In genomic region chr19:14015454-14016035, GRCh38 we compare ENCODE assay signal across 10 cellular contexts. TPM values are rescaled to one million over a fixed set of nuclear protein-coding genes. Genes with fewer than 3 reads are reported as not detected.
A peak's percentile ranks its signal among the peaks of the same experiment; 100 is the strongest.
DNase-seq lines count a peak whose midpoint lies in the region; ATAC-seq and TF ChIP-seq lines count a peak whose summit lies in the region.
"Had no signal": no experiment of that assay in that cellular context is flagged by ENCODE, and none has a peak within 500 bp of the region (broad histone marks: within the 10 kb centered on the region; RNA-seq: fewer than 3 reads in every experiment).

No MANE protein-coding gene starts in this region.

- no peaks in the 10 kb centered on the region for H3K27me3 ChIP-seq in suprapubic skin
- H3K27me3 ChIP-seq in effector memory CD4-positive, alpha-beta T cell (replicated peaks; ENCODE audit: control insufficient read depth, insufficient read depth, low read length, poor library complexity, severe bottlenecking) = no peaks in the 10 kb centered on the region

- H3K9me3 ChIP-seq in suprapubic skin = no peaks in the 10 kb centered on the region
- no peaks in the 10 kb centered on the region for H3K9me3 ChIP-seq in effector memory CD4-positive, alpha-beta T cell (ENCODE audit: control insufficient read depth, low read length)

- TF ChIP-seq POLR2A in GM15510 (IDR thresholded peaks at IDR 0.05; ENCODE audit: borderline replicate concordance, extremely low read depth, insufficient read length) (peak; percentile 29), suprapubic skin (IDR thresholded peaks at IDR 0.05) (no peak)

- no peaks in the 10 kb centered on the region for H3K4me1 ChIP-seq in suprapubic skin
- no peaks in the 10 kb centered on the region for H3K4me1 ChIP-seq in effector memory CD4-positive, alpha-beta T cell (ENCODE audit: control insufficient read depth, insufficient read depth, low read length, poor library complexity, severe bottlenecking)

- no peak overlapping the region for H3K27ac ChIP-seq in suprapubic skin
- no peak overlapping the region for H3K27ac ChIP-seq in effector memory CD4-positive, alpha-beta T cell (ENCODE audit: insufficient read depth, low read length, poor library complexity, severe bottlenecking)

- no peak for TF ChIP-seq EP300 in suprapubic skin (IDR thresholded peaks at IDR 0.05)

- H3K36me3 ChIP-seq in suprapubic skin = no peaks in the 10 kb centered on the region
- H3K36me3 ChIP-seq in effector memory CD4-positive, alpha-beta T cell (ENCODE audit: control insufficient read depth, insufficient read depth, low read length) = no peaks in the 10 kb centered on the region

- H3K4me3 ChIP-seq in suprapubic skin = no peak overlapping the region
- H3K4me3 ChIP-seq in effector memory CD4-positive, alpha-beta T cell (ENCODE audit: insufficient read depth, low read depth, low read length, poor library complexity, severe bottlenecking) = no peak overlapping the region

- no peak for TF ChIP-seq CTCF in suprapubic skin (IDR thresholded peaks at IDR 0.05)

- no peak for DNase-seq in DMS153 treated with DMSO at 0.1 percent for 48 hours (lab: John Stamatoyannopoulos, UW; ENCODE audit: unreplicated experiment)
- no peak for DNase-seq in DMS79 treated with DMSO at 0.1 percent for 48 hours (lab: John Stamatoyannopoulos, UW)
- DNase-seq in suprapubic skin (ENCODE audit: low spot score in 2 of 2) = no peak
- DNase-seq in effector memory CD4-positive, alpha-beta T cell = no peak

- 73% methylated on average over 9 of the region's 9 CpGs for WGBS in suprapubic skin

- peak; percentile 83 for ATAC-seq in GM21381 (IDR thresholded peaks at IDR 0.05; ENCODE audit: unreplicated experiment)
- peak; percentile 85 for ATAC-seq in HG03280 (IDR thresholded peaks at IDR 0.05; ENCODE audit: unreplicated experiment)
- ATAC-seq in esophagus mucosa = peak; percentile 42

RNA-seq across cellular contexts. Expression of gene RFX1, which starts 9.4 kb away (rescaled TPM):
- total RNA-seq in esophagus mucosa = 8.3 TPM
- total RNA-seq in suprapubic skin = 10 to 100 TPM in 2 of 4 donors, 1 to 10 TPM in 2; 6.8 to 13.2 (median 10.1) TPM

RNA-seq across cellular contexts. Expression of gene RLN3, which starts 12.4 kb away (rescaled TPM):
- total RNA-seq in esophagus mucosa = not detected
- total RNA-seq in suprapubic skin = not detected
- total RNA-seq: HT1080, pulmonary artery endothelial cell had no signal

RNA-seq across cellular contexts. Expression of gene IL27RA, which starts 16.0 kb away (rescaled TPM):
- total RNA-seq in esophagus mucosa (1.2 TPM), suprapubic skin (1 to 10 TPM in 3 of 4 donors, under 1 TPM in 1; 0.76 to 2.5 (median 1.5) TPM)

RNA-seq across cellular contexts. Expression of gene PALM3, which starts 46.3 kb away (rescaled TPM):
- total RNA-seq in esophagus mucosa (0.08 TPM), suprapubic skin (not detected)

RNA-seq across cellular contexts. Expression of gene MISP3, which starts 57.0 kb away (rescaled TPM):
- total RNA-seq in esophagus mucosa (3.4 TPM), suprapubic skin (10 to 100 TPM; 10.5 to 18.5 (median 15.9) TPM)
